ENCODE assay signal across 19 cellular contexts in genomic region chr12:87092421-87092820, GRCh38.
"Had no signal": no experiment of that assay in that cellular context is flagged by ENCODE, and none has a peak within 500 bp of the region (broad histone marks: within the 10 kb centered on the region; RNA-seq: fewer than 3 reads in every experiment).

No MANE protein-coding gene starts in this region.

- H3K4me1 ChIP-seq: foreskin keratinocyte, heart left ventricle, right atrium auricular region, tibial nerve, upper lobe of right lung, vagina had no signal

- H3K36me3 ChIP-seq: heart left ventricle, right atrium auricular region, tibial nerve, upper lobe of right lung, vagina had no signal

- H3K4me3 ChIP-seq: coronary artery, heart left ventricle, lung, right atrium auricular region, tibial nerve, upper lobe of right lung, vagina had no signal

- H3K27ac ChIP-seq: coronary artery, foreskin keratinocyte, heart left ventricle, right atrium auricular region, tibial nerve, upper lobe of right lung, vagina had no signal

- H3K9me3 ChIP-seq: right atrium auricular region, tibial nerve, upper lobe of right lung, vagina had no signal

- H3K27me3 ChIP-seq: foreskin keratinocyte, heart left ventricle, right atrium auricular region, tibial nerve, upper lobe of right lung, vagina had no signal

- DNase-seq: effector memory CD8-positive, alpha-beta T cell; erythroblast; foreskin keratinocyte; heart left ventricle; hippocampal formation; left colon; left ventricle myocardium superior; mesenchymal stem cell; naive thymus-derived CD4-positive, alpha-beta T cell; nephron progenitor cell; posterior cingulate gyrus; small intestine; stimulated activated CD4-positive, alpha-beta T cell treated with anti-CD3 and anti-CD28 coated beads, Interleukin-12 subunit alpha, Interleukin-12 subunit beta, amount 100 ng/mL, for 4 hours; upper lobe of right lung had no signal
